38 cellular contexts compared by ENCODE assay signal in the genomic region with DNA sequence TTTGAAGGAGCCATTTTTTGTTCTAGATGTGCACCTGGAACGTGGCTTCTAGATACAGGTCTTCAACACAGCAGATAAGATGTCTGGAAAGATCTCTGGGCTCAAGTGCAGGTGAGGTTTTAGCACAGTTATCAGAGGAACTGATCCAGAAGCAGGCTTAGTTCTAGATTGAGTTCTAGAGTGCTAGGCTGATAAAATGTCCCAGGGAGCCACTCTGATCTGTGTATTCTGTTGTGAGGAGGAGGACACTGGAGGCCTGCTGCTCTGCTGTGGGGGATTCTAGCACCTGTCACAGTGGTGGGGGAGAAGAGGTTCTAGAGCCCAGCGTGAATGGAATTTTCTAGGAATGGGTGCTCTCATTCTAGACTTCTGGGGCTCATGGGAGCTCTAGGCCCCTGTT. TPM values are rescaled to one million over a fixed set of nuclear protein-coding genes. Genes with fewer than 3 reads are reported as not detected.
"Had no signal": no experiment of that assay in that cellular context is flagged by ENCODE, and none has a peak within 500 bp of the region (broad histone marks: within the 10 kb centered on the region; RNA-seq: fewer than 3 reads in every experiment).

No MANE protein-coding gene starts in this region.

- H3K36me3 ChIP-seq: adrenal gland, ascending aorta, cardiac muscle cell had no signal

- H3K4me3 ChIP-seq: adrenal gland, ascending aorta, cardiac muscle cell had no signal

- FAIRE-seq: bronchial epithelial cell, TTC549 had no signal

- DNase-seq: activated CD4-positive, alpha-beta memory T cell treated with anti-CD3 and anti-CD28 coated beads, Interleukin-2, amount 10 ng/mL, durations not matched to agents 7 days and 5 days; activated CD4-positive, alpha-beta T cell treated with anti-CD3 and anti-CD28 coated beads for 1 hour; activated CD4-positive, alpha-beta T cell treated with anti-CD3 and anti-CD28 coated beads for 36 hours; activated CD4-positive, alpha-beta T cell treated with anti-CD3 and anti-CD28 coated beads for 48 hours; activated CD4-positive, alpha-beta T cell treated with anti-CD3 and anti-CD28 coated beads, Interleukin-2, amount 10 ng/mL, durations not matched to agents 7 days and 5 days; activated CD4-positive, alpha-beta T cell treated with anti-CD3 and anti-CD28 coated beads, Interleukin-2, amount 50 U/mL, for 48 hours; activated CD4-positive, CD25-positive, alpha-beta regulatory T cell; activated CD8-positive, alpha-beta memory T cell treated with anti-CD3 and anti-CD28 coated beads for 24 hours; activated CD8-positive, alpha-beta memory T cell treated with anti-CD3 and anti-CD28 coated beads, Interleukin-2, amount 10 ng/mL, durations not matched to agents 7 days and 5 days; activated CD8-positive, alpha-beta T cell treated with anti-CD3 and anti-CD28 coated beads, Interleukin-2, amount 10 ng/mL, durations not matched to agents 7 days and 5 days; activated effector memory CD4-positive, alpha-beta T cell treated with anti-CD3 and anti-CD28 coated beads, Interleukin-2, amount 50 U/mL, for 16 hours; activated gamma-delta T cell treated with Interleukin-2 at 50 U/mL for 16 hours; activated naive CD4-positive, alpha-beta T cell; activated naive CD4-positive, alpha-beta T cell treated with anti-CD3 and anti-CD28 coated beads for 36 hours; activated naive CD4-positive, alpha-beta T cell treated with anti-CD3 and anti-CD28 coated beads, Interleukin-2, amount 50 U/mL, for 16 hours; activated naive CD8-positive, alpha-beta T cell treated with anti-CD3 and anti-CD28 coated beads for 36 hours; activated T-cell treated with anti-CD3 and anti-CD28 coated beads for 4 hours; activated T-cell treated with anti-CD3 and anti-CD28 coated beads, Interleukin-2, amount 50 U/mL, for 1 hour; activated T-cell treated with anti-CD3 and anti-CD28 coated beads, Interleukin-2, amount 50 U/mL, for 4 hours; activated T-cell treated with anti-CD3 and anti-CD28 coated beads, Interleukin-2, amount 50 U/mL, for 72 hours; adrenal gland; amniotic stem cell; caudate nucleus; cerebellar nuclear complex; T-helper 1 cell; T-helper 2 cell; T-helper 9 cell; WERI-Rb-1 had no signal

- H3K27me3 ChIP-seq: ascending aorta had no signal

- H3K9me3 ChIP-seq: adrenal gland, ascending aorta had no signal

- ATAC-seq: activated CD4-positive, alpha-beta T cell treated with anti-CD3 and anti-CD28 coated beads for 36 hours; activated CD4-positive, CD25-positive, alpha-beta regulatory T cell treated with anti-CD3 and anti-CD28 coated beads, Interleukin-2, amount 50 U/mL, for 24 hours; activated CD8-positive, alpha-beta memory T cell treated with anti-CD3 and anti-CD28 coated beads, Interleukin-2, amount 10 ng/mL, durations not matched to agents 7 days and 5 days; activated CD8-positive, alpha-beta T cell treated with anti-CD3 and anti-CD28 coated beads, Interleukin-2, amount 10 ng/mL, durations not matched to agents 7 days and 5 days; activated naive CD4-positive, alpha-beta T cell treated with anti-CD3 and anti-CD28 coated beads, Interleukin-2, amount 50 U/mL, for 72 hours; activated T-cell treated with anti-CD3 and anti-CD28 coated beads, Interleukin-2, amount 50 U/mL, for 4 hours; activated T-cell treated with anti-CD3 and anti-CD28 coated beads, Interleukin-2, amount 50 U/mL, for 72 hours; activated T-helper 17 cell treated with anti-CD3 and anti-CD28 coated beads, Interleukin-2, amount 50 U/mL, for 72 hours; WTC11 had no signal

- H3K4me1 ChIP-seq: adrenal gland, ascending aorta had no signal

- H3K27ac ChIP-seq: adrenal gland, ascending aorta, cardiac muscle cell, WERI-Rb-1 had no signal

RNA-seq across cellular contexts. Expression of a gene that starts 12.0 kb away (rescaled TPM):
- total RNA-seq: activated CD4-positive, alpha-beta memory T cell treated with anti-CD3 and anti-CD28 coated beads, Interleukin-2, amount 10 ng/mL, durations not matched to agents 7 days and 5 days; activated CD4-positive, alpha-beta T cell treated with anti-CD3 and anti-CD28 coated beads for 36 hours; activated CD4-positive, alpha-beta T cell treated with anti-CD3 and anti-CD28 coated beads, Interleukin-2, amount 10 ng/mL, durations not matched to agents 7 days and 5 days; activated CD8-positive, alpha-beta memory T cell treated with anti-CD3 and anti-CD28 coated beads, Interleukin-2, amount 10 ng/mL, durations not matched to agents 7 days and 5 days; activated CD8-positive, alpha-beta T cell treated with anti-CD3 and anti-CD28 coated beads, Interleukin-2, amount 10 ng/mL, durations not matched to agents 7 days and 5 days; activated naive CD4-positive, alpha-beta T cell treated with anti-CD3 and anti-CD28 coated beads for 36 hours; activated naive CD4-positive, alpha-beta T cell treated with anti-CD3 and anti-CD28 coated beads, Interleukin-2, amount 50 U/mL, for 72 hours; activated naive CD8-positive, alpha-beta T cell treated with anti-CD3 and anti-CD28 coated beads for 36 hours; activated T-cell treated with anti-CD3 and anti-CD28 coated beads, Interleukin-2, amount 50 U/mL, for 4 hours; activated T-cell treated with anti-CD3 and anti-CD28 coated beads, Interleukin-2, amount 50 U/mL, for 72 hours; activated T-helper 1 cell treated with anti-CD3 and anti-CD28 coated beads, Interleukin-12 subunit alpha, Interleukin-12 subunit beta, Interleukin-2, Interleukin-4 antibody, amounts not matched to agents 30 ng/mL and 10 ng/mL and 1 ng/mL, durations not matched to agents 14 hours and 24 hours and 36 hours; activated T-helper 17 cell treated with anti-CD3 and anti-CD28 coated beads, Interleukin-2, amount 50 U/mL, for 72 hours; bronchial epithelial cell; chondrocyte had no signal

RNA-seq across cellular contexts. Expression of a gene that starts 30.3 kb away (rescaled TPM):
- total RNA-seq: activated CD4-positive, alpha-beta memory T cell treated with anti-CD3 and anti-CD28 coated beads, Interleukin-2, amount 10 ng/mL, durations not matched to agents 7 days and 5 days; activated CD8-positive, alpha-beta memory T cell treated with anti-CD3 and anti-CD28 coated beads, Interleukin-2, amount 10 ng/mL, durations not matched to agents 7 days and 5 days; activated T-cell treated with anti-CD3 and anti-CD28 coated beads, Interleukin-2, amount 50 U/mL, for 4 hours; activated T-cell treated with anti-CD3 and anti-CD28 coated beads, Interleukin-2, amount 50 U/mL, for 72 hours; activated T-helper 1 cell treated with anti-CD3 and anti-CD28 coated beads, Interleukin-12 subunit alpha, Interleukin-12 subunit beta, Interleukin-2, Interleukin-4 antibody, amounts not matched to agents 30 ng/mL and 10 ng/mL and 1 ng/mL, durations not matched to agents 14 hours and 24 hours and 36 hours; ascending aorta; bronchial epithelial cell had no signal
- polyA plus RNA-seq: cardiac muscle cell had no signal

RNA-seq across cellular contexts. Expression of a gene that starts 53.8 kb away (rescaled TPM):
- total RNA-seq: activated CD4-positive, alpha-beta T cell treated with anti-CD3 and anti-CD28 coated beads for 36 hours; activated CD4-positive, alpha-beta T cell treated with anti-CD3 and anti-CD28 coated beads, Interleukin-2, amount 10 ng/mL, durations not matched to agents 7 days and 5 days; activated CD8-positive, alpha-beta memory T cell treated with anti-CD3 and anti-CD28 coated beads, Interleukin-2, amount 10 ng/mL, durations not matched to agents 7 days and 5 days; activated CD8-positive, alpha-beta T cell treated with anti-CD3 and anti-CD28 coated beads, Interleukin-2, amount 10 ng/mL, durations not matched to agents 7 days and 5 days; activated naive CD4-positive, alpha-beta T cell treated with anti-CD3 and anti-CD28 coated beads for 36 hours; activated naive CD8-positive, alpha-beta T cell treated with anti-CD3 and anti-CD28 coated beads for 36 hours; cardiac muscle cell; chondrocyte had no signal
- polyA plus RNA-seq: cardiac muscle cell had no signal
